In genomic region chr1:56019472-56019871, GRCh38 we compare ENCODE assay signal across 29 cellular contexts.
"Had no signal": no experiment of that assay in that cellular context is flagged by ENCODE, and none has a peak within 500 bp of the region (broad histone marks: within the 10 kb centered on the region; RNA-seq: fewer than 3 reads in every experiment).

No MANE protein-coding gene starts in this region.

- H3K4me1 ChIP-seq: colonic mucosa, heart right ventricle had no signal

- H3K9me3 ChIP-seq: colonic mucosa, gastroesophageal sphincter had no signal

- H2AFZ ChIP-seq: hepatocyte had no signal

- H3K4me3 ChIP-seq: cardiac muscle cell, colonic mucosa, esophagus muscularis mucosa, gastroesophageal sphincter, heart right ventricle, hepatocyte had no signal

- ATAC-seq: activated CD4-positive, alpha-beta T cell treated with anti-CD3 and anti-CD28 coated beads for 36 hours; activated CD8-positive, alpha-beta memory T cell treated with anti-CD3 and anti-CD28 coated beads, Interleukin-2, amount 10 ng/mL, durations not matched to agents 7 days and 5 days; activated CD8-positive, alpha-beta T cell treated with anti-CD3 and anti-CD28 coated beads, Interleukin-2, amount 10 ng/mL, durations not matched to agents 7 days and 5 days; gastroesophageal sphincter; heart right ventricle; T-helper 17 cell had no signal

- H3K79me2 ChIP-seq: hepatocyte had no signal

- H3K4me2 ChIP-seq: hepatocyte had no signal

- H3K27me3 ChIP-seq: brain microvascular endothelial cell, cardiac muscle cell, colonic mucosa, esophagus muscularis mucosa, gastroesophageal sphincter, heart right ventricle, hepatocyte had no signal

- H3K36me3 ChIP-seq: brain microvascular endothelial cell, cardiac muscle cell, colonic mucosa, esophagus muscularis mucosa, gastroesophageal sphincter, heart right ventricle, WERI-Rb-1 had no signal

- DNase-seq: activated B cell treated with CpG ODN at 0.5 μM for 24 hours; activated CD4-positive, alpha-beta memory T cell treated with anti-CD3 and anti-CD28 coated beads for 36 hours; activated CD4-positive, alpha-beta T cell treated with anti-CD3 and anti-CD28 coated beads for 36 hours; activated CD4-positive, alpha-beta T cell treated with anti-CD3 and anti-CD28 coated beads, Interleukin-2, amount 10 ng/mL, durations not matched to agents 24 days and 14 days; activated CD4-positive, CD25-positive, alpha-beta regulatory T cell treated with anti-CD3 and anti-CD28 coated beads, Interleukin-2, amount 50 U/mL, for 72 hours; activated CD8-positive, alpha-beta memory T cell treated with anti-CD3 and anti-CD28 coated beads, Interleukin-2, amount 10 ng/mL, durations not matched to agents 7 days and 5 days; activated CD8-positive, alpha-beta memory T cell treated with anti-CD3 and anti-CD28 coated beads, Interleukin-2, amount 50 U/mL, for 4 hours; activated CD8-positive, alpha-beta T cell treated with anti-CD3 and anti-CD28 coated beads, Interleukin-2, amount 10 ng/mL, durations not matched to agents 7 days and 5 days; activated gamma-delta T cell; activated naive CD4-positive, alpha-beta T cell treated with anti-CD3 and anti-CD28 coated beads, Interleukin-2, amount 50 U/mL, for 16 hours; activated naive CD4-positive, alpha-beta T cell treated with Interleukin-2 at 50 U/mL for 16 hours; activated T-cell treated with anti-CD3 and anti-CD28 coated beads, Interleukin-2, amount 50 U/mL, for 1 hour; activated T-cell treated with anti-CD3 and anti-CD28 coated beads, Interleukin-2, amount 50 U/mL, for 48 hours; amniotic stem cell; anterior cingulate cortex; brain microvascular endothelial cell; central memory CD4-positive, alpha-beta T cell; cerebellar nuclear complex; colonic mucosa; effector CD8-positive, alpha-beta T cell; heart right ventricle; T-helper 1 cell; T-helper 17 cell; T1000; WERI-Rb-1 had no signal

- H3K27ac ChIP-seq: brain microvascular endothelial cell, cardiac muscle cell, colonic mucosa, esophagus muscularis mucosa, gastroesophageal sphincter, heart right ventricle, hepatocyte, WERI-Rb-1 had no signal
